Comparison of ENCODE assay signal across 26 cellular contexts in the genomic region with DNA sequence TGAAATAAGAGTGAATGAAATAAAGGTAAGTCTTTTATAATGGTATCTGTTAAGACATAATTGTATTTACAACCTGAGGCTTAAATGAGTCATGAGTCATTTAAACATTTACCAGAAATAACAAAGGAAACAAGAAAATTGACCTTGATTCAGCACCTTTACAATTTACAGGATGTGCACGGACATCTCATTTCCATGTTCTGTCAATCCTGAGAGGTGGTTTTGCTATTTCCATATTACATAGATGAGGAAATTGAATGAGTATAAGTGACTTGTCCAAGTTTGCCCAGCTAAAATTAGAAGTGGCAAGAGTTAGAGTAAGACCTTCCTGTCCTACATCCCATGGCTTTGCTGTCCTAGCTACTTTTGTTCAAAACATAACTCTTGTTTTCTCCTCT.
DNase-seq lines count a peak whose midpoint lies in the region; ATAC-seq, FAIRE-seq and TF ChIP-seq lines count a peak whose summit lies in the region.
"Had no signal": no experiment of that assay in that cellular context is flagged by ENCODE, and none has a peak within 500 bp of the region (broad histone marks: within the 10 kb centered on the region; RNA-seq: fewer than 3 reads in every experiment).

No MANE protein-coding gene starts in this region.

- peak overlapping the region; percentile 49 for H3K27ac Mint-ChIP-seq in astrocyte (ENCODE audit: unreplicated experiment)
- H3K27ac Mint-ChIP-seq: activated naive CD8-positive, alpha-beta T cell treated with anti-CD3 and anti-CD28 coated beads, Interleukin-2, amount 50 U/mL, for 24 hours; dendritic cell treated with granulocyte-macrophage colony-stimulating factor and Interleukin-4, amounts not matched to agents 40 ng/mL and 50 ng/mL, for 4 days; neural progenitor cell; stimulated activated naive CD8-positive, alpha-beta T cell treated with anti-CD3 and anti-CD28 coated beads, Interleukin-15, Interleukin-2, amounts not matched to agents 100 ng/mL and 50 ng/mL, for 24 hours had no signal

- peak; percentile 27 for DNase-seq in DMS53 (lab: John Stamatoyannopoulos, UW)
- DNase-seq in DMS53 treated with DMSO at 0.1 percent for 48 hours (lab: John Stamatoyannopoulos, UW; ENCODE audit: unreplicated experiment), result no peak
- no peak for DNase-seq in astrocyte (ENCODE audit: low read depth)
- DNase-seq in psoas muscle, result no peak
- DNase-seq in cardiac septum (ENCODE audit: low spot score), result no peak
- DNase-seq: activated CD4-positive, alpha-beta T cell treated with anti-CD3 and anti-CD28 coated beads for 4 hours; activated effector memory CD4-positive, alpha-beta T cell treated with Interleukin-2 at 50 U/mL for 16 hours; activated naive CD8-positive, alpha-beta T cell treated with anti-CD3 and anti-CD28 coated beads, Interleukin-2, amount 50 U/mL, for 24 hours; erythroblast; midbrain; NCI-H1436; NCI-H2171; NCI-H526; SIG-M5; stimulated activated CD4-positive, alpha-beta T cell treated with anti-CD3 and anti-CD28 coated beads, Interleukin-4, amount 100 ng/mL, for 1 hour; trophoblast cell had no signal

- peaks cover 16% of the 10 kb centered on the region for H3K4me1 Mint-ChIP-seq in astrocyte (ENCODE audit: low read depth, unreplicated experiment)
- H3K4me1 Mint-ChIP-seq: activated naive CD8-positive, alpha-beta T cell treated with anti-CD3 and anti-CD28 coated beads, Interleukin-2, amount 50 U/mL, for 24 hours had no signal

- no peak overlapping the region for H3K4me3 Mint-ChIP-seq in astrocyte (ENCODE audit: unreplicated experiment)
- H3K4me3 Mint-ChIP-seq: activated naive CD8-positive, alpha-beta T cell treated with anti-CD3 and anti-CD28 coated beads, Interleukin-2, amount 50 U/mL, for 24 hours; dendritic cell treated with granulocyte-macrophage colony-stimulating factor and Interleukin-4, amounts not matched to agents 40 ng/mL and 50 ng/mL, for 4 days; neural progenitor cell; stimulated activated naive CD8-positive, alpha-beta T cell treated with anti-CD3 and anti-CD28 coated beads, Interleukin-15, Interleukin-2, amounts not matched to agents 100 ng/mL and 50 ng/mL, for 24 hours had no signal

- H4K20me1 ChIP-seq in astrocyte (ENCODE audit: insufficient read depth, low read length), result peaks cover 29% of the 10 kb centered on the region

- no peak overlapping the region for H2AFZ ChIP-seq in astrocyte (ENCODE audit: low read depth, low read length)
- H2AFZ ChIP-seq: neural progenitor cell had no signal

- no peak for FAIRE-seq in astrocyte (lab: Jason Lieb, UNC)
- FAIRE-seq in islet of Langerhans (lab: Jason Lieb, UNC), result peak; percentile 91
- FAIRE-seq: frontal cortex, GM18507 had no signal

- H3K79me2 ChIP-seq in astrocyte (ENCODE audit: insufficient read depth, low read length), result no peaks in the 10 kb centered on the region

- ATAC-seq in psoas muscle (peak; percentile 48 to 73 (median 64)), HG03460 (IDR thresholded peaks at IDR 0.05; ENCODE audit: unreplicated experiment) (no peak), GM19395 (IDR thresholded peaks at IDR 0.05; ENCODE audit: unreplicated experiment) (no peak)
- ATAC-seq: activated naive CD8-positive, alpha-beta T cell treated with anti-CD3 and anti-CD28 coated beads, Interleukin-2, amount 50 U/mL, for 24 hours had no signal

- peaks cover 2% of the 10 kb centered on the region for H3K9me3 Mint-ChIP-seq in astrocyte (ENCODE audit: unreplicated experiment)
- H3K9me3 Mint-ChIP-seq: dendritic cell treated with granulocyte-macrophage colony-stimulating factor and Interleukin-4, amounts not matched to agents 40 ng/mL and 50 ng/mL, for 4 days; stimulated activated naive CD8-positive, alpha-beta T cell treated with anti-CD3 and anti-CD28 coated beads, Interleukin-15, Interleukin-2, amounts not matched to agents 100 ng/mL and 50 ng/mL, for 24 hours had no signal

- H3K36me3 Mint-ChIP-seq in astrocyte (ENCODE audit: low read depth, unreplicated experiment), result peaks cover 5% of the 10 kb centered on the region

- H3K9me3 ChIP-seq in astrocyte (ENCODE audit: insufficient read depth, low read depth, low read length) (no peaks in the 10 kb centered on the region), psoas muscle (no peaks in the 10 kb centered on the region)

- intact Hi-C loops in psoas muscle (cut with DNase I), result no loop called here
- intact Hi-C loops in cardiac septum (cut with DNase I), result no loop called here

- WGBS in psoas muscle, 3 donors, result 31 to 54% (median 33%) methylated on average over 1 of the region's 1 CpG

- peak overlapping the region; percentile 19 for H3K4me2 ChIP-seq in astrocyte (ENCODE audit: low read length)
- H3K4me2 ChIP-seq: neural progenitor cell, smooth muscle cell had no signal

- TF ChIP-seq CTCF in astrocyte (IDR thresholded peaks at IDR 0.05; ENCODE audit: insufficient read depth, low read depth, low read length) (no peak), psoas muscle (IDR thresholded peaks at IDR 0.05) (no peak)

- no peak overlapping the region for H3K9ac ChIP-seq in astrocyte (ENCODE audit: low read length)
- H3K9ac ChIP-seq: neural progenitor cell had no signal

- H3K36me3 ChIP-seq in astrocyte (ENCODE audit: insufficient read depth, low read length), result no peaks in the 10 kb centered on the region
- peaks cover 0 to 2% of the 10 kb centered on the region in 2 donors for H3K36me3 ChIP-seq in psoas muscle (ENCODE audit: insufficient read depth in 1 of 2, low read depth in 1 of 2)
- H3K36me3 ChIP-seq: neural progenitor cell had no signal

- H3K4me1 ChIP-seq in astrocyte (ENCODE audit: insufficient read depth, low read length) (peaks cover 5% of the 10 kb centered on the region), psoas muscle (peaks cover 11% of the 10 kb centered on the region)

- no peaks in the 10 kb centered on the region for H3K27me3 Mint-ChIP-seq in astrocyte (ENCODE audit: low read depth, unreplicated experiment)
- H3K27me3 Mint-ChIP-seq: activated naive CD8-positive, alpha-beta T cell treated with anti-CD3 and anti-CD28 coated beads, Interleukin-2, amount 50 U/mL, for 24 hours; dendritic cell treated with granulocyte-macrophage colony-stimulating factor and Interleukin-4, amounts not matched to agents 40 ng/mL and 50 ng/mL, for 4 days; stimulated activated naive CD8-positive, alpha-beta T cell treated with anti-CD3 and anti-CD28 coated beads, Interleukin-15, Interleukin-2, amounts not matched to agents 100 ng/mL and 50 ng/mL, for 24 hours had no signal

- no peak overlapping the region for H3K27ac ChIP-seq in astrocyte (ENCODE audit: low read depth, low read length)
- H3K27ac ChIP-seq in psoas muscle, result peak overlapping the region; percentile 13
- H3K27ac ChIP-seq: 22Rv1, neural progenitor cell had no signal

- H3K4me3 ChIP-seq in astrocyte (ENCODE audit: insufficient read depth, low read depth, low read length) (no peak overlapping the region), psoas muscle (no peak overlapping the region)
- H3K4me3 ChIP-seq: neural progenitor cell, smooth muscle cell had no signal

- H3K27me3 ChIP-seq in astrocyte (ENCODE audit: insufficient read depth, low read length), result no peaks in the 10 kb centered on the region
- H3K27me3 ChIP-seq in psoas muscle (ENCODE audit: insufficient read depth in 3 of 3, low read length in 2 of 3), result no peaks in the 10 kb centered on the region
- H3K27me3 ChIP-seq: neural progenitor cell had no signal

Comparison
In these comparisons a context has a peak if more than half of its experiments do, and no peak if none do; other contexts are left out.
1. ATAC-seq: peak in psoas muscle (4 of 4); none in HG03460 (single experiment) and GM19395 (single experiment).